ENCODE assay signal across 18 cellular contexts in the genomic region with DNA sequence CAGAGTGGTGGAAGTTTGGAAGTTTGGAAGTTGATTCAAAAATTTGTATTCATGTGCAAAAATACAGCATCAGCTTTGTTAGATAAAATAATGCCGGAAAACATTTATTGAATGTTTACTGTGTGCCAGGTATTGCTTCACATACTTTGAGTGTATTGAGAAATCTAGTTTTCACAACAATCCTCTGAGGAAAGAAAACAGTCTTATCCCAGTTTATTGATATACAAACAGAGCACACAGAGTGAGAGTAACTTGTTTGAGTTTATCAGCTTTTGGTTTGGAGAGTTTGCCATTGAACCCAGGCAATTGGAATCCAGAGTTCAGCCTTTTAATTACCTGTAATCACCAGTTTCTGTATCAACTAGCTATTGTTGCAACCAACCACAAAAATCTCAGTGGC.
"Had no signal": no experiment of that assay in that cellular context is flagged by ENCODE, and none has a peak within 500 bp of the region (broad histone marks: within the 10 kb centered on the region; RNA-seq: fewer than 3 reads in every experiment).

No MANE protein-coding gene starts in this region.

- H3K4me3 ChIP-seq: breast epithelium, esophagus squamous epithelium, hepatocyte, transverse colon had no signal

- H3K9me3 Mint-ChIP-seq: T-helper 1 cell treated with Interleukin-12 subunit alpha and Interleukin-12 subunit beta and Interleukin-4 antibody, amounts not matched to agents 30 μg/mL and 1 μg/mL, for 36 hours had no signal

- ATAC-seq: naive thymus-derived CD4-positive, alpha-beta T cell; right cardiac atrium had no signal

- H3K27me3 Mint-ChIP-seq: activated naive CD8-positive, alpha-beta T cell; stimulated activated naive B cell treated with anti-CD40 and anti-IgM and Interleukin-4, amounts not matched to agents 10 μg/mL and 1 μg/mL and 100 μg/mL, for 72 hours had no signal

- DNase-seq: activated CD4-positive, alpha-beta T cell treated with anti-CD3 and anti-CD28 coated beads, Interleukin-2, amount 50 U/mL, for 4 hours; activated CD4-positive, CD25-positive, alpha-beta regulatory T cell; activated gamma-delta T cell; activated T-cell treated with anti-CD3 and anti-CD28 coated beads, Interleukin-2, amount 50 U/mL, for 48 hours; anterior cingulate cortex; esophagus squamous epithelium; kidney; naive thymus-derived CD4-positive, alpha-beta T cell; posterior cingulate gyrus; right cardiac atrium; stimulated activated CD4-positive, alpha-beta T cell treated with anti-CD3 and anti-CD28 coated beads, Interleukin-2, amount 100 ng/mL, for 24 hours; stimulated activated naive B cell treated with anti-CD40 and anti-IgM and Interleukin-4, amounts not matched to agents 10 μg/mL and 1 μg/mL and 100 μg/mL, for 72 hours; substantia nigra; transverse colon had no signal

- H3K36me3 Mint-ChIP-seq: activated naive CD8-positive, alpha-beta T cell; naive thymus-derived CD4-positive, alpha-beta T cell; stimulated activated naive B cell treated with anti-CD40 and anti-IgM and Interleukin-4, amounts not matched to agents 10 μg/mL and 1 μg/mL and 100 μg/mL, for 72 hours had no signal

- H3K4me3 Mint-ChIP-seq: activated naive CD8-positive, alpha-beta T cell; naive thymus-derived CD4-positive, alpha-beta T cell; T-helper 1 cell treated with Interleukin-12 subunit alpha and Interleukin-12 subunit beta and Interleukin-4 antibody, amounts not matched to agents 30 μg/mL and 1 μg/mL, for 36 hours had no signal
